In genomic region chr2:85911836-85912692, GRCh38 we compare ENCODE assay signal across 11 cellular contexts. TPM values are rescaled to one million over a fixed set of nuclear protein-coding genes. Genes with fewer than 3 reads are reported as not detected.
A peak's percentile ranks its signal among the peaks of the same experiment; 100 is the strongest.
DNase-seq lines count a peak whose midpoint lies in the region; ATAC-seq, FAIRE-seq and TF ChIP-seq lines count a peak whose summit lies in the region.
"Had no signal": no experiment of that assay in that cellular context is flagged by ENCODE, and none has a peak within 500 bp of the region (broad histone marks: within the 10 kb centered on the region; RNA-seq: fewer than 3 reads in every experiment).

No MANE protein-coding gene starts in this region.

- H3K4me3 Mint-ChIP-seq in osteocyte (ENCODE audit: unreplicated experiment): no peak overlapping the region
- no peak overlapping the region for H3K4me3 Mint-ChIP-seq in T-helper 2 cell treated with Interferon-gamma antibody and Interleukin-4, amounts not matched to agents 5 μg/mL and 100 μg/mL, for 36 hours

- TF ChIP-seq CTCF in BJ (IDR thresholded peaks at IDR 0.05; ENCODE audit: insufficient read depth, low read depth, low read length): no peak
- TF ChIP-seq CTCF in osteocyte (IDR thresholded peaks at IDR 0.05): no peak

- no peaks in the 10 kb centered on the region for H3K27me3 ChIP-seq in BJ (ENCODE audit: control insufficient read depth, insufficient read depth, low read length)
- H3K27me3 ChIP-seq: Peyer's patch had no signal

- peaks cover 41% of the 10 kb centered on the region for H3K4me1 Mint-ChIP-seq in osteocyte (ENCODE audit: unreplicated experiment)
- no peaks in the 10 kb centered on the region for H3K4me1 Mint-ChIP-seq in T-helper 2 cell treated with Interferon-gamma antibody and Interleukin-4, amounts not matched to agents 5 μg/mL and 100 μg/mL, for 36 hours (ENCODE audit: low read depth)

- FAIRE-seq in RCC 7860 (lab: Jason Lieb, UNC): peak; percentile 72

- no peaks in the 10 kb centered on the region for H3K27me3 Mint-ChIP-seq in osteocyte (ENCODE audit: unreplicated experiment)
- no peaks in the 10 kb centered on the region for H3K27me3 Mint-ChIP-seq in T-helper 2 cell treated with Interferon-gamma antibody and Interleukin-4, amounts not matched to agents 5 μg/mL and 100 μg/mL, for 36 hours (ENCODE audit: low read depth)

- H3K4me3 ChIP-seq in BJ (ENCODE audit: low read depth, low read length): no peak overlapping the region
- H3K4me3 ChIP-seq: heart right ventricle, Peyer's patch had no signal

- CTCF ChIA-PET in BJ (lab: Yijun Ruan, JAX): interaction anchor here (0.5 to 1.5 kb wide), 6 partner anchors 24 to 168 kb away, joined by 3 to 4 read pairs (median 4); partner anchors contain the start of gene ST3GAL5

- no peaks in the 10 kb centered on the region for H3K36me3 ChIP-seq in BJ (ENCODE audit: control insufficient read depth, insufficient read depth, low read length)
- H3K36me3 ChIP-seq: heart right ventricle, Peyer's patch had no signal

- DNase-seq in BJ (ENCODE audit: low read depth) (peak; percentile 49), RCC 7860 (ENCODE audit: low spot score) (peak; percentile 80), osteocyte (ENCODE audit: extremely low spot score, unreplicated experiment) (no peak), cerebellar cortex (ENCODE audit: low spot score) (no peak), AML-193 (lab: John Stamatoyannopoulos, UW) (no peak), germinal center (ENCODE audit: low spot score) (no peak)
- no peak for DNase-seq in T-helper 2 cell treated with Interferon-gamma antibody and Interleukin-4, amounts not matched to agents 5 μg/mL and 100 μg/mL, for 36 hours (ENCODE audit: low spot score)
- DNase-seq: heart right ventricle, Peyer's patch had no signal

- POLR2A ChIA-PET in BJ (lab: Charles Lee): interaction anchor here (0.6 kb wide), 1 partner anchor 21 kb away, joined by 17 read pairs; no protein-coding TSS in a partner anchor

- peak overlapping the region; percentile 94 for H3K27ac Mint-ChIP-seq in osteocyte (ENCODE audit: unreplicated experiment)
- H3K27ac Mint-ChIP-seq in T-helper 2 cell treated with Interferon-gamma antibody and Interleukin-4, amounts not matched to agents 5 μg/mL and 100 μg/mL, for 36 hours: no peak overlapping the region

- no peaks in the 10 kb centered on the region for H3K9me3 Mint-ChIP-seq in osteocyte (ENCODE audit: unreplicated experiment)
- H3K9me3 Mint-ChIP-seq in T-helper 2 cell treated with Interferon-gamma antibody and Interleukin-4, amounts not matched to agents 5 μg/mL and 100 μg/mL, for 36 hours: no peaks in the 10 kb centered on the region

- peak; percentile 78 for ATAC-seq in esophagus mucosa
- ATAC-seq: HCT116 had no signal

- H3K36me3 Mint-ChIP-seq in osteocyte (ENCODE audit: unreplicated experiment): no peaks in the 10 kb centered on the region
- H3K36me3 Mint-ChIP-seq in T-helper 2 cell treated with Interferon-gamma antibody and Interleukin-4, amounts not matched to agents 5 μg/mL and 100 μg/mL, for 36 hours (ENCODE audit: low read depth): no peaks in the 10 kb centered on the region

RNA-seq across cellular contexts. Expression of gene ST3GAL5, which starts 23.3 kb away (rescaled TPM):
- polyA plus RNA-seq in BJ (2011; rRNA removed): 16.0 and 19.7 TPM in 2 replicates
- 9.9 and 10.0 TPM in 2 replicates for polyA minus RNA-seq in BJ (2011; rRNA and poly(A)+ RNA removed)
- total RNA-seq in esophagus mucosa (1.2 TPM), osteocyte (42.2 and 43.6 TPM in 2 replicates)

Comparison
In these comparisons a context has a peak if more than half of its experiments do, and no peak if none do; other contexts are left out.
1. DNase-seq: peak in BJ (single experiment) and RCC 7860 (single experiment); none in osteocyte (single experiment), cerebellar cortex (single experiment), AML-193 (0 of 2), T-helper 2 cell treated with Interferon-gamma antibody and Interleukin-4, amounts not matched to agents 5 μg/mL and 100 μg/mL, for 36 hours (single experiment) and germinal center (single experiment).
2. RNA of gene ST3GAL5, which starts 23.3 kb away (total RNA-seq): 42.2 to 43.6 TPM in osteocyte; 1.2 TPM in esophagus mucosa (single experiment); every median in the first group is over 10 times any median in the second.